ENCODE assay signal across 9 cellular contexts in genomic region chr10:3886191-3886590, GRCh38.
DNase-seq lines count a peak whose midpoint lies in the region; ATAC-seq and TF ChIP-seq lines count a peak whose summit lies in the region.
"Had no signal": no experiment of that assay in that cellular context is flagged by ENCODE, and none has a peak within 500 bp of the region (broad histone marks: within the 10 kb centered on the region; RNA-seq: fewer than 3 reads in every experiment).

No MANE protein-coding gene starts in this region.

- H3K9me3 ChIP-seq in T-helper 17 cell (ENCODE audit: control insufficient read depth, low read length, poor library complexity, severe bottlenecking) (no peaks in the 10 kb centered on the region), heart left ventricle (no peaks in the 10 kb centered on the region), parathyroid adenoma (ENCODE audit: control insufficient read depth, low read length) (no peaks in the 10 kb centered on the region)

- H3K4me1 Mint-ChIP-seq in T-helper 17 cell, result peaks cover 23% of the 10 kb centered on the region
- peaks cover 5% of the 10 kb centered on the region for H3K4me1 Mint-ChIP-seq in T-helper 2 cell treated with Interferon-gamma antibody and Interleukin-4, amounts not matched to agents 5 μg/mL and 100 μg/mL, for 36 hours (ENCODE audit: low read depth)

- H3K27ac ChIP-seq in heart left ventricle (peak overlapping the region; percentile 72 to 88 (median 82)), parathyroid adenoma (peak overlapping the region; percentile 68)

- WGBS in heart left ventricle, 4 donors, result 25 to 40% (median 35%) methylated on average over 14 of the region's 14 CpGs

- no peak for TF ChIP-seq CTCF in heart left ventricle (IDR thresholded peaks at IDR 0.05)
- no peak for TF ChIP-seq CTCF in parathyroid adenoma (IDR thresholded peaks at IDR 0.05)

- no peaks in the 10 kb centered on the region for H3K36me3 Mint-ChIP-seq in T-helper 17 cell (ENCODE audit: low read depth)
- peaks cover 2% of the 10 kb centered on the region for H3K36me3 Mint-ChIP-seq in T-helper 2 cell treated with Interferon-gamma antibody and Interleukin-4, amounts not matched to agents 5 μg/mL and 100 μg/mL, for 36 hours (ENCODE audit: low read depth)

- H3K27me3 Mint-ChIP-seq in T-helper 17 cell, result no peaks in the 10 kb centered on the region
- H3K27me3 Mint-ChIP-seq in T-helper 2 cell treated with Interferon-gamma antibody and Interleukin-4, amounts not matched to agents 5 μg/mL and 100 μg/mL, for 36 hours (ENCODE audit: low read depth), result no peaks in the 10 kb centered on the region

- intact Hi-C loops in heart left ventricle (cut with DNase I), result loop anchor here in 1 of 10 donors (5.0 kb wide), 1 partner anchor 104 kb away; no protein-coding TSS in a partner anchor

- H3K27me3 ChIP-seq in heart left ventricle (no peaks in the 10 kb centered on the region), parathyroid adenoma (ENCODE audit: control insufficient read depth, insufficient read depth, low read length) (no peaks in the 10 kb centered on the region)

- peak overlapping the region; percentile 68 for H2AFZ ChIP-seq in parathyroid adenoma

- H3K4me3 Mint-ChIP-seq in T-helper 17 cell, result no peak overlapping the region
- no peak overlapping the region for H3K4me3 Mint-ChIP-seq in T-helper 2 cell treated with Interferon-gamma antibody and Interleukin-4, amounts not matched to agents 5 μg/mL and 100 μg/mL, for 36 hours
- H3K4me3 Mint-ChIP-seq: activated naive CD8-positive, alpha-beta T cell treated with anti-CD3 and anti-CD28 coated beads, Interleukin-2, amount 10 ng/mL, durations not matched to agents 7 days and 5 days had no signal

- no peak for ATAC-seq in T-helper 17 cell
- peak; percentile 58 to 81 (median 61) for ATAC-seq in heart left ventricle
- ATAC-seq in activated CD4-positive, CD25-positive, alpha-beta regulatory T cell treated with anti-CD3 and anti-CD28 coated beads, Interleukin-2, amount 50 U/mL, for 24 hours, result no peak

- peaks cover 0 to 30% (median 19%) of the 10 kb centered on the region in 12 donors for H3K4me1 ChIP-seq in heart left ventricle
- no peaks in the 10 kb centered on the region for H3K4me1 ChIP-seq in parathyroid adenoma

- H3K36me3 ChIP-seq in heart left ventricle, result no peaks in the 10 kb centered on the region
- no peaks in the 10 kb centered on the region for H3K36me3 ChIP-seq in parathyroid adenoma (ENCODE audit: control insufficient read depth, insufficient read depth, low read length)

- peak overlapping the region; percentile 95 for H3K27ac Mint-ChIP-seq in T-helper 17 cell
- no peak overlapping the region for H3K27ac Mint-ChIP-seq in T-helper 2 cell treated with Interferon-gamma antibody and Interleukin-4, amounts not matched to agents 5 μg/mL and 100 μg/mL, for 36 hours
- H3K27ac Mint-ChIP-seq: activated naive CD8-positive, alpha-beta T cell treated with anti-CD3 and anti-CD28 coated beads, Interleukin-2, amount 10 ng/mL, durations not matched to agents 7 days and 5 days had no signal

- DNase-seq in AG20443 (ENCODE audit: low spot score), result peak; percentile 64
- DNase-seq in T-helper 17 cell, result no peak
- peak; percentile 57 to 81 (median 71) for DNase-seq in heart left ventricle
- DNase-seq in NCI-H526 (lab: John Stamatoyannopoulos, UW), result no peak
- no peak for DNase-seq in T-helper 2 cell treated with Interferon-gamma antibody and Interleukin-4, amounts not matched to agents 5 μg/mL and 100 μg/mL, for 36 hours (ENCODE audit: low spot score)
- DNase-seq in activated CD4-positive, alpha-beta T cell treated with anti-CD3 and anti-CD28 coated beads for 1 hour, result no peak
- DNase-seq: activated naive CD8-positive, alpha-beta T cell treated with anti-CD3 and anti-CD28 coated beads, Interleukin-2, amount 10 ng/mL, durations not matched to agents 7 days and 5 days had no signal

- no peaks in the 10 kb centered on the region for H3K79me2 ChIP-seq in parathyroid adenoma

- H3K4me2 ChIP-seq in parathyroid adenoma (ENCODE audit: low read length), result peak overlapping the region; percentile 50

- no peak for TF ChIP-seq POLR2A in heart left ventricle (IDR thresholded peaks at IDR 0.05)

- H3K4me3 ChIP-seq in heart left ventricle (peak overlapping the region in 9 of 12 donors; percentile 10 to 32 (median 22)), parathyroid adenoma (ENCODE audit: low read depth, low read length) (peak overlapping the region; percentile 12)

- peaks cover 7% of the 10 kb centered on the region for H3K9me3 Mint-ChIP-seq in T-helper 2 cell treated with Interferon-gamma antibody and Interleukin-4, amounts not matched to agents 5 μg/mL and 100 μg/mL, for 36 hours

- H3K9ac ChIP-seq in parathyroid adenoma, result no peak overlapping the region

Comparison
In these comparisons a context has a peak if more than half of its experiments do, and no peak if none do; other contexts are left out.
1. DNase-seq: peak in AG20443 (single experiment) and heart left ventricle (5 of 5); none in T-helper 17 cell (0 of 3), NCI-H526 (0 of 2), T-helper 2 cell treated with Interferon-gamma antibody and Interleukin-4, amounts not matched to agents 5 μg/mL and 100 μg/mL, for 36 hours (single experiment) and activated CD4-positive, alpha-beta T cell treated with anti-CD3 and anti-CD28 coated beads for 1 hour (single experiment).
2. ATAC-seq: peak in heart left ventricle (4 of 4); none in T-helper 17 cell (single experiment) and activated CD4-positive, CD25-positive, alpha-beta regulatory T cell treated with anti-CD3 and anti-CD28 coated beads, Interleukin-2, amount 50 U/mL, for 24 hours (0 of 2).